In the genomic region with DNA sequence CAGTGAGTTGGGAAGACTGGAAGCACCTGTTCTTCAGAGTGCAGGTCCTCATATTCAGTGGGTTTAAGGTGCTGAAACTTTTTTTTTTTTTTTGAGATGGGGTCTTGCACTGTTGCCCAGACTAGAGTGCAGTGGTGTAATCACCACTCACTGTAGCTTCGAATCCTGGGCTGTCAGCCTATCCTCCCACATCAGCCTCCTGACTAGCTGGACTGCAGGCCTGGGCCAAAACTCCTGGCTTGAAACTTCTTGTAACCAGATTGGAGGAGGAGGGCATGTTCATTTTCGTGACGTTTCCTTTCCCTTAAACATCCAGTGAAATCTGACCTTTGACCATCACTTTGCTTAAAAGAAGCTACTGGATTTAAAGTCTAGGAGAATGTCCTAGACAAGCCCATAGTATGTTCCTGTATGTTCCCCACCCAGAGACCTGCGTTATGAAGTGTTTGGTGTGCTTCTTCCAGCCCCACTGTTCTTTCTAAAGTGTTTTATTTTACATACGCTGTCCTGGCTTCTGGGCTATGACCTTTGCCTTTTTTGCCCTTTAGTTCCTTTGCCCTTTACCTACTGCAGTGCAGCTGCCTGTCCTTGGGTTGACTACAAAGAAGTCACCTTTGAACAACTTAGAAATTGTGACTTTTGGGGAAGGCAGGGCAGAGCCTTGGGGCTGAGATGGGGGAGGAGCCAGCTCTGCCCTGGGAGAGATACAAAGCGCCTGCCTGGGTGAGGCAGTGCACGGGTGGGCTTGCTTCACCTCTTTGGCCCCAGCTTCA, we compare ENCODE assay signal across 10 cellular contexts. TPM values are rescaled to one million over a fixed set of nuclear protein-coding genes. Genes with fewer than 3 reads are reported as not detected.
DNase-seq lines count a peak whose midpoint lies in the region; ATAC-seq and TF ChIP-seq lines count a peak whose summit lies in the region.
"Had no signal": no experiment of that assay in that cellular context is flagged by ENCODE, and none has a peak within 500 bp of the region (broad histone marks: within the 10 kb centered on the region; RNA-seq: fewer than 3 reads in every experiment).

No MANE protein-coding gene starts in this region.

- CTCF ChIA-PET in OCI-LY7 (lab: Charles Lee; ENCODE audit: unreplicated experiment), result interaction anchor here (0.6 kb wide), 1 partner anchor 10 kb away, joined by 3 read pairs; no protein-coding TSS in a partner anchor

- peak overlapping the region; percentile 7 to 58 (median 24) for H3K27ac Mint-ChIP-seq in nephron
- no peak overlapping the region for H3K27ac Mint-ChIP-seq in activated CD4-positive, alpha-beta T cell treated with anti-CD3 and anti-CD28 coated beads, Interleukin-2, amount 10 ng/mL, durations not matched to agents 24 days and 14 days

- H3K4me3 Mint-ChIP-seq in nephron, result no peak overlapping the region
- H3K4me3 Mint-ChIP-seq in activated CD4-positive, alpha-beta T cell treated with anti-CD3 and anti-CD28 coated beads, Interleukin-2, amount 10 ng/mL, durations not matched to agents 24 days and 14 days, result no peak overlapping the region

- H3K27ac ChIP-seq in BLaER1 treated with 17β-estradiol and CSF1 and Interleukin-3, amounts not matched to agents 10 nM and 100 nM, result peak overlapping the region in 9 of 11 experiments; percentile 1 to 68 (median 55); a peak in 13 of 22 replicates
- H3K27ac ChIP-seq in OCI-LY7 (ENCODE audit: low read depth, low read length, poor library complexity, severe bottlenecking), result no peak overlapping the region
- H3K27ac ChIP-seq: WERI-Rb-1 had no signal

- no peaks in the 10 kb centered on the region for H3K27me3 ChIP-seq in BLaER1 treated with 17β-estradiol and CSF1 and Interleukin-3, amounts not matched to agents 10 nM and 100 nM

- BruUV-seq in OCI-LY7 (replicated peaks; lab: Mats Ljungman, UMichigan), result TSS peak; percentile 9

- DNase-seq in OCI-LY7 (ENCODE audit: low spot score) (no peak), dermis blood vessel endothelial cell (peak; percentile 38)
- no peak for DNase-seq in activated CD4-positive, alpha-beta T cell treated with anti-CD3 and anti-CD28 coated beads, Interleukin-2, amount 50 U/mL, for 4 hours
- DNase-seq in activated CD4-positive, alpha-beta T cell treated with anti-CD3 and anti-CD28 coated beads, Interleukin-2, amount 10 ng/mL, durations not matched to agents 24 days and 14 days, result no peak
- DNase-seq: stimulated activated CD4-positive, alpha-beta T cell treated with anti-CD3 and anti-CD28 coated beads, Interleukin-4, amount 100 ng/mL, for 24 hours; WERI-Rb-1 had no signal

- peak overlapping the region; percentile 65 to 94 (median 86) for H3K4me2 ChIP-seq in BLaER1 treated with 17β-estradiol and CSF1 and Interleukin-3, amounts not matched to agents 10 nM and 100 nM
- no peak overlapping the region for H3K4me2 ChIP-seq in OCI-LY7 (ENCODE audit: low read length)

- intact Hi-C loops in OCI-LY7 (cut with micrococcal nuclease; ENCODE audit: unreplicated experiment), result loop anchor here (10.0 kb wide), 1 partner anchor 547 kb away; no protein-coding TSS in a partner anchor
- intact Hi-C loops in activated CD4-positive, alpha-beta T cell treated with anti-CD3 and anti-CD28 coated beads, Interleukin-2, amount 10 ng/mL, durations not matched to agents 24 days and 14 days (cut with micrococcal nuclease), result no loop called here

- no peaks in the 10 kb centered on the region for H3K9me3 Mint-ChIP-seq in nephron
- no peaks in the 10 kb centered on the region for H3K9me3 Mint-ChIP-seq in activated CD4-positive, alpha-beta T cell treated with anti-CD3 and anti-CD28 coated beads, Interleukin-2, amount 10 ng/mL, durations not matched to agents 24 days and 14 days

- no peak for ATAC-seq in GM19035 (IDR thresholded peaks at IDR 0.05; ENCODE audit: unreplicated experiment)
- ATAC-seq in GM19397 (IDR thresholded peaks at IDR 0.05; ENCODE audit: unreplicated experiment), result no peak

- POLR2A ChIA-PET in OCI-LY7 (lab: Charles Lee), result interaction anchor here (0.5 to 0.6 kb wide), 2 partner anchors 55 to 204 kb away, joined by 3 read pairs; no protein-coding TSS in a partner anchor

- H2AFZ ChIP-seq in OCI-LY7 (ENCODE audit: low read length), result no peak overlapping the region

- H3K9me3 ChIP-seq in BLaER1 treated with 17β-estradiol and CSF1 and Interleukin-3, amounts not matched to agents 10 nM and 100 nM (replicated peaks in 1 of 11), result no peaks in the 10 kb centered on the region
- H3K9me3 ChIP-seq in OCI-LY7 (ENCODE audit: low read length), result no peaks in the 10 kb centered on the region

- no peak for TF ChIP-seq CTCF in OCI-LY7 (conservative IDR thresholded peaks at IDR 0.05; ENCODE audit: low read length)
- TF ChIP-seq CTCF in nephron (IDR thresholded peaks at IDR 0.05; ENCODE audit: unreplicated experiment in 3 of 3), result no peak

- H3K4me1 ChIP-seq in BLaER1 treated with 17β-estradiol and CSF1 and Interleukin-3, amounts not matched to agents 10 nM and 100 nM, result peaks cover 92 to 100% (median 96%) of the 10 kb centered on the region in 10 experiments
- peaks cover 60% of the 10 kb centered on the region for H3K4me1 ChIP-seq in OCI-LY7 (ENCODE audit: insufficient read depth, low read length, poor library complexity, severe bottlenecking)

- H3K9me2 ChIP-seq in OCI-LY7 (ENCODE audit: insufficient read depth, low read length), result no peaks in the 10 kb centered on the region

- peak overlapping the region in 2 of 10 experiments; percentile 30 to 40; a peak in 2 of 20 replicates for H3K4me3 ChIP-seq in BLaER1 treated with 17β-estradiol and CSF1 and Interleukin-3, amounts not matched to agents 10 nM and 100 nM
- H3K4me3 ChIP-seq in OCI-LY7 (ENCODE audit: low read depth, low read length, poor library complexity, severe bottlenecking), result no peak overlapping the region

- no peaks in the 10 kb centered on the region for H3K27me3 Mint-ChIP-seq in nephron (ENCODE audit: low read depth)
- no peaks in the 10 kb centered on the region for H3K27me3 Mint-ChIP-seq in activated CD4-positive, alpha-beta T cell treated with anti-CD3 and anti-CD28 coated beads, Interleukin-2, amount 10 ng/mL, durations not matched to agents 24 days and 14 days

- peaks cover 96% of the 10 kb centered on the region for H3K79me2 ChIP-seq in OCI-LY7 (ENCODE audit: insufficient read depth, low read depth, low read length)

- peaks cover 89 to 100% (median 99%) of the 10 kb centered on the region in 11 experiments for H4K20me1 ChIP-seq in BLaER1 treated with 17β-estradiol and CSF1 and Interleukin-3, amounts not matched to agents 10 nM and 100 nM
- H4K20me1 ChIP-seq in OCI-LY7 (ENCODE audit: insufficient read depth, low read length), result peaks cover 15% of the 10 kb centered on the region; the same call in 1 of the 2 replicates

- peaks cover 79% of the 10 kb centered on the region for H3K4me1 Mint-ChIP-seq in nephron
- H3K4me1 Mint-ChIP-seq in activated CD4-positive, alpha-beta T cell treated with anti-CD3 and anti-CD28 coated beads, Interleukin-2, amount 10 ng/mL, durations not matched to agents 24 days and 14 days, result peaks cover 72% of the 10 kb centered on the region

- peaks cover 0 to 43% (median 22%) of the 10 kb centered on the region in 11 experiments; a peak in 15 of 22 replicates for H3K36me3 ChIP-seq in BLaER1 treated with 17β-estradiol and CSF1 and Interleukin-3, amounts not matched to agents 10 nM and 100 nM
- peaks cover 21% of the 10 kb centered on the region; the same call in 1 of the 2 replicates for H3K36me3 ChIP-seq in OCI-LY7 (ENCODE audit: insufficient read depth, low read length)

- H3K36me3 Mint-ChIP-seq in nephron (ENCODE audit: low read depth), result peaks cover 5% of the 10 kb centered on the region
- peaks cover 26% of the 10 kb centered on the region for H3K36me3 Mint-ChIP-seq in activated CD4-positive, alpha-beta T cell treated with anti-CD3 and anti-CD28 coated beads, Interleukin-2, amount 10 ng/mL, durations not matched to agents 24 days and 14 days (ENCODE audit: low read depth)

- peak overlapping the region in 7 of 11 experiments; percentile 15 to 63 (median 59); a peak in 11 of 22 replicates for H3K9ac ChIP-seq in BLaER1 treated with 17β-estradiol and CSF1 and Interleukin-3, amounts not matched to agents 10 nM and 100 nM

RNA-seq across cellular contexts. Expression of a gene that starts 18.4 kb away (rescaled TPM):
- 39.0 and 41.1 TPM in 2 replicates for total RNA-seq in OCI-LY7 (2014; rRNA removed; shearing (Covaris generic))
- total RNA-seq in OCI-LY7 (2022) (46.1 and 53.5 TPM in 2 replicates), dermis blood vessel endothelial cell (7.8 and 12.2 TPM in 2 replicates)
- total RNA-seq in activated CD4-positive, alpha-beta T cell treated with anti-CD3 and anti-CD28 coated beads, Interleukin-2, amount 10 ng/mL, durations not matched to agents 24 days and 14 days, result 38.8 and 43.4 TPM in 2 replicates
